In genomic region chr19:49442354-49442753, GRCh38 we compare ENCODE assay signal across 8 cellular contexts. TPM values are rescaled to one million over a fixed set of nuclear protein-coding genes. Genes with fewer than 3 reads are reported as not detected.
DNase-seq lines count a peak whose midpoint lies in the region; ATAC-seq and TF ChIP-seq lines count a peak whose summit lies in the region.

No MANE protein-coding gene starts in this region.

- peaks cover 48% of the 10 kb centered on the region for H3K27me3 Mint-ChIP-seq in endothelial cell (ENCODE audit: unreplicated experiment)

- intact Hi-C loops in sciatic nerve (cut with DNase I), result loop anchor here (2.0 kb wide), 1 partner anchor 58 kb away; no protein-coding TSS in a partner anchor

- H3K9me3 Mint-ChIP-seq in endothelial cell (ENCODE audit: unreplicated experiment), result no peaks in the 10 kb centered on the region

- ATAC-seq in sciatic nerve (peak; percentile 56), HG03378 (IDR thresholded peaks at IDR 0.05; ENCODE audit: unreplicated experiment) (no peak), HG02798 (IDR thresholded peaks at IDR 0.05; ENCODE audit: poor library complexity, unreplicated experiment) (no peak)

- DNase-seq in EL, result peak; percentile 36
- peak; percentile 45 for DNase-seq in NCI-H345 treated with DMSO at 0.1 percent for 48 hours (lab: John Stamatoyannopoulos, UW; ENCODE audit: unreplicated experiment)
- DNase-seq in endothelial cell (ENCODE audit: low spot score), result no peak
- peak; percentile 81 for DNase-seq in sciatic nerve (ENCODE audit: low spot score)
- DNase-seq in T-helper 9 cell, result no peak
- DNase-seq in medulla oblongata (ENCODE audit: extremely low spot score), result no peak

- no peak overlapping the region for H3K27ac Mint-ChIP-seq in endothelial cell (ENCODE audit: unreplicated experiment)

- peaks cover 14% of the 10 kb centered on the region for H3K4me1 Mint-ChIP-seq in endothelial cell (ENCODE audit: unreplicated experiment)

- H3K36me3 Mint-ChIP-seq in endothelial cell (ENCODE audit: low read depth, unreplicated experiment), result peaks cover 16% of the 10 kb centered on the region

- no peak for TF ChIP-seq CTCF in endothelial cell (IDR thresholded peaks at IDR 0.05; ENCODE audit: unreplicated experiment)

- peak overlapping the region; percentile 82 for H3K4me3 Mint-ChIP-seq in endothelial cell (ENCODE audit: unreplicated experiment)

RNA-seq across cellular contexts. Expression of gene SLC17A7, which starts 1.0 kb away (rescaled TPM):
- total RNA-seq in endothelial cell (ENCODE audit: unreplicated experiment) (0.92 TPM), sciatic nerve (3.8 TPM)

RNA-seq across cellular contexts. Expression of gene PIH1D1, which starts 9.3 kb away (rescaled TPM):
- total RNA-seq in endothelial cell (ENCODE audit: unreplicated experiment) (78.8 TPM), sciatic nerve (73.2 TPM)

RNA-seq across cellular contexts. Expression of gene ALDH16A1, which starts 10.7 kb away (rescaled TPM):
- total RNA-seq in endothelial cell (ENCODE audit: unreplicated experiment), result 49.6 TPM
- total RNA-seq in sciatic nerve, result 23.0 TPM

RNA-seq across cellular contexts. Expression of gene GFY, which starts 17.2 kb away (rescaled TPM):
- total RNA-seq in endothelial cell (ENCODE audit: unreplicated experiment) (not detected), sciatic nerve (not detected)

RNA-seq across cellular contexts. Expression of gene PTH2, which starts 19.1 kb away (rescaled TPM):
- total RNA-seq in endothelial cell (ENCODE audit: unreplicated experiment) (not detected), sciatic nerve (not detected)

Comparison
In these comparisons a context has a peak if more than half of its experiments do, and no peak if none do; other contexts are left out.
1. DNase-seq: peak in EL (single experiment), NCI-H345 treated with DMSO at 0.1 percent for 48 hours (single experiment) and sciatic nerve (single experiment); none in endothelial cell (single experiment), T-helper 9 cell (single experiment) and medulla oblongata (single experiment).